ENCODE assay signal across 16 cellular contexts in the genomic region with DNA sequence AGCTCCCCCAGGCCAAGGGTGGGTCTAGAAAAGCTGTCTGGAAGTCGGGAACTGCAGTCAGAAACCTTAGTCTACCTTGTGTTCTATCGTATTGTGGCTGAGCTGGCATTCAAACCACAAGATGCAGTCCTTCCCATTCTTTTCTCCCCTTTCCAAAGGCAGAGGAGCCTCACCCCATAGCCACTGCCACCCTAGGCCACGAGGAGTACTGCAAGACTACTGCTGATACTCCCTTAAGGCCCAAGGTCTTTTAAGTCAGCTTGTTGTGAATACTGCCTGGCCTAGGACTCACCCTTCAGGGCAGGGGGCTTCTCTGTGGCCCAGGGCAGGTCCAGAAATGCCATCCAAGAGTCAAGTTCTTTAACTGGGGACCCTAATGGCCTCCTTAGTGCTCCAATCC.
A peak's percentile ranks its signal among the peaks of the same experiment; 100 is the strongest.
DNase-seq lines count a peak whose midpoint lies in the region; TF ChIP-seq lines count a peak whose summit lies in the region.
"Had no signal": no experiment of that assay in that cellular context is flagged by ENCODE, and none has a peak within 500 bp of the region (broad histone marks: within the 10 kb centered on the region; RNA-seq: fewer than 3 reads in every experiment).

No MANE protein-coding gene starts in this region.

- H2AFZ ChIP-seq in OCI-LY7 (ENCODE audit: low read length), result no peak overlapping the region
- H2AFZ ChIP-seq: PC-9 had no signal

- no peak overlapping the region for H3K4me3 Mint-ChIP-seq in CD14-positive monocyte
- H3K4me3 Mint-ChIP-seq: HFFc6 had no signal

- no peaks in the 10 kb centered on the region for H3K36me3 Mint-ChIP-seq in CD14-positive monocyte

- peaks cover 19% of the 10 kb centered on the region for H3K9me3 ChIP-seq in OCI-LY7 (ENCODE audit: low read length)
- H3K9me3 ChIP-seq in esophagus muscularis mucosa, result peaks cover 0 to 21% (median 4%) of the 10 kb centered on the region in 4 donors

- peaks cover 1 to 10% (median 3%) of the 10 kb centered on the region in 7 donors for H3K9me3 Mint-ChIP-seq in CD14-positive monocyte

- H3K27ac ChIP-seq in OCI-LY7 (ENCODE audit: low read depth, low read length, poor library complexity, severe bottlenecking), result no peak overlapping the region
- H3K27ac ChIP-seq in esophagus muscularis mucosa (replicated peaks in 1 of 4), result no peak overlapping the region
- H3K27ac ChIP-seq: HL-60, PC-9, RWPE1 had no signal

- CTCF ChIA-PET in OCI-LY7 (lab: Charles Lee; ENCODE audit: unreplicated experiment), result no interaction called here

- H3K79me2 ChIP-seq in OCI-LY7 (ENCODE audit: insufficient read depth, low read depth, low read length), result no peaks in the 10 kb centered on the region

- BruUV-seq in OCI-LY7 (replicated peaks; lab: Mats Ljungman, UMichigan), result no TSS peak

- WGBS in esophagus muscularis mucosa, result 43% methylated on average over 3 of the region's 3 CpGs

- POLR2A ChIA-PET in OCI-LY7 (lab: Charles Lee), result interaction anchor here (0.5 to 5.0 kb wide), 5 partner anchors 9 to 189 kb away, joined by 3 to 20 read pairs (median 4); no protein-coding TSS in a partner anchor

- H3K4me1 ChIP-seq in OCI-LY7 (ENCODE audit: insufficient read depth, low read length, poor library complexity, severe bottlenecking), result no peaks in the 10 kb centered on the region
- no peaks in the 10 kb centered on the region for H3K4me1 ChIP-seq in esophagus muscularis mucosa
- H3K4me1 ChIP-seq: BLaER1 treated with 17β-estradiol and CSF1 and Interleukin-3, amounts not matched to agents 10 nM and 100 nM had no signal

- intact Hi-C loops in OCI-LY7 (cut with micrococcal nuclease; ENCODE audit: unreplicated experiment), result no loop called here
- intact Hi-C loops in CD14-positive monocyte (cut with micrococcal nuclease), result no loop called here
- intact Hi-C loops in esophagus muscularis mucosa (cut with DNase I), result no loop called here

- TF ChIP-seq POLR2A in esophagus muscularis mucosa (IDR thresholded peaks at IDR 0.05; ENCODE audit: low read depth), result no peak

- H3K4me1 Mint-ChIP-seq in CD14-positive monocyte, result no peaks in the 10 kb centered on the region

- H3K27me3 ChIP-seq in esophagus muscularis mucosa, result no peaks in the 10 kb centered on the region
- H3K27me3 ChIP-seq: BLaER1 treated with 17β-estradiol and CSF1 and Interleukin-3, amounts not matched to agents 10 nM and 100 nM had no signal

- no peak overlapping the region for H3K4me3 ChIP-seq in GM12875 (ENCODE audit: low read depth, low read length)
- H3K4me3 ChIP-seq in OCI-LY7 (ENCODE audit: low read depth, low read length, poor library complexity, severe bottlenecking), result no peak overlapping the region
- H3K4me3 ChIP-seq in esophagus muscularis mucosa, result no peak overlapping the region
- H3K4me3 ChIP-seq: BLaER1 treated with 17β-estradiol and CSF1 and Interleukin-3, amounts not matched to agents 10 nM and 100 nM; PC-9 had no signal

- no peaks in the 10 kb centered on the region for H4K20me1 ChIP-seq in OCI-LY7 (ENCODE audit: insufficient read depth, low read length)
- H4K20me1 ChIP-seq: BLaER1 treated with 17β-estradiol and CSF1 and Interleukin-3, amounts not matched to agents 10 nM and 100 nM had no signal

- in situ Hi-C loops in ACHN (cut with HindIII; ENCODE audit: low pct_ligation_motif_present, low pct_unique_long_range_greater_than_20kb, low sequenced_read_pairs) (no loop called here), KBM-7 (cut with MboI; ENCODE audit: low pct_unique_long_range_greater_than_20kb, low sequenced_read_pairs) (no loop called here)

- no peaks in the 10 kb centered on the region for H3K9me2 ChIP-seq in OCI-LY7 (ENCODE audit: insufficient read depth, low read length)

- H3K27ac Mint-ChIP-seq in CD14-positive monocyte, result no peak overlapping the region
- H3K27ac Mint-ChIP-seq: HFFc6 had no signal

- no peak overlapping the region for H3K4me2 ChIP-seq in OCI-LY7 (ENCODE audit: low read length)
- H3K4me2 ChIP-seq: BLaER1 treated with 17β-estradiol and CSF1 and Interleukin-3, amounts not matched to agents 10 nM and 100 nM; PC-9 had no signal

- H3K27me3 Mint-ChIP-seq in CD14-positive monocyte (ENCODE audit: low read depth in 3 of 3), result peaks cover 2 to 5% (median 2%) of the 10 kb centered on the region in 3 donors

- H3K36me3 ChIP-seq in OCI-LY7 (ENCODE audit: insufficient read depth, low read length) (no peaks in the 10 kb centered on the region), esophagus muscularis mucosa (no peaks in the 10 kb centered on the region)
- H3K36me3 ChIP-seq: BLaER1 treated with 17β-estradiol and CSF1 and Interleukin-3, amounts not matched to agents 10 nM and 100 nM had no signal

- DNase-seq in ACHN (peak; percentile 19), OCI-LY7 (ENCODE audit: low spot score) (no peak), iPS DF 4.7 (ENCODE audit: extremely low read depth, low spot score) (peak; percentile 9), anterior cingulate cortex (lab: John Stamatoyannopoulos, UW) (no peak), CD14-positive monocyte (ENCODE audit: low spot score) (no peak), KBM-7 (no peak), esophagus muscularis mucosa (ENCODE audit: extremely low spot score) (no peak)
- DNase-seq: HFFc6, NCI-H1694 treated with DMSO at 0.1 percent for 48 hours, NCI-H510A treated with DMSO at 0.1 percent for 48 hours, PC-9, T-helper 1 cell had no signal

- TF ChIP-seq EP300 in esophagus muscularis mucosa (IDR thresholded peaks at IDR 0.05), result no peak

- TF ChIP-seq CTCF in GM12875 (IDR thresholded peaks at IDR 0.05; ENCODE audit: borderline replicate concordance, insufficient read depth, low read depth, low read length), result 0 out of 2 replicates have a peak, but pooled peaks have one; percentile 5
- TF ChIP-seq CTCF in OCI-LY7 (conservative IDR thresholded peaks at IDR 0.05; ENCODE audit: low read length), result 0 out of 2 replicates have a peak, but pooled peaks have one; percentile 18
- TF ChIP-seq CTCF in CD14-positive monocyte (IDR thresholded peaks at IDR 0.05), result no peak
- TF ChIP-seq CTCF in esophagus muscularis mucosa (IDR thresholded peaks at IDR 0.05), result no peak

Comparison
In these comparisons a context has a peak if more than half of its experiments do, and no peak if none do; other contexts are left out.
1. DNase-seq: peak in ACHN (single experiment) and iPS DF 4.7 (single experiment); none in OCI-LY7 (single experiment), anterior cingulate cortex (0 of 58), CD14-positive monocyte (single experiment), KBM-7 (single experiment) and esophagus muscularis mucosa (single experiment).
2. CTCF ChIP-seq: peak in GM12875 (single experiment) and OCI-LY7 (single experiment); none in CD14-positive monocyte (single experiment) and esophagus muscularis mucosa (0 of 3).